In the genomic region with DNA sequence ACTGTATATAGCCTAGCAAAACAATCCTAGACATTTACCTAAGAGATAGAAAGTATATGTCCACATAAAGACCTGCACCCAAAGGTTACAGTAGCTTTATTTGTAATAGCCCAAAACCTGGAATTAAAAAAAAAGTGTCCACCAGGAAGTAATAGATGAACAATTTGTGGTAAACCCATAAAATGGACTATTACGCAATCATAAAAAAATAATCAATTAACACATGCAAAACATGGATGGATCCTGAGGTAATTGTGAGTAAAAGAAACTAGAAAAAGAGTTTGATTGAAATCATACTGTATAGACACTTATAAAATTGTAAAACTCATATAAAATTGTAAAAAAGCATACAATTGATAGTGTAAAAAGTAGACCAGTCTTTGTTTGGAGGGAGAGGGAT, we compare ENCODE assay signal across 8 cellular contexts.
"Had no signal": no experiment of that assay in that cellular context is flagged by ENCODE, and none has a peak within 500 bp of the region (broad histone marks: within the 10 kb centered on the region; RNA-seq: fewer than 3 reads in every experiment).

No MANE protein-coding gene starts in this region.

- H3K4me3 Mint-ChIP-seq: H9 had no signal

- H3K27ac ChIP-seq: GM23248 had no signal

- H3K9ac ChIP-seq: GM23248 had no signal

- DNase-seq: GM23248, GOT3, H9, HCEC 1CT, Kasumi-1, KG1 had no signal

- H3K4me1 Mint-ChIP-seq: H9 had no signal

- H2AFZ ChIP-seq: GM23248 had no signal

- H3K4me3 ChIP-seq: GM23248 had no signal

- FAIRE-seq: H54, HTR-8/SVneo had no signal

- H3K27ac Mint-ChIP-seq: H9 had no signal
